Comparison of ENCODE assay signal across 16 cellular contexts in the genomic region with DNA sequence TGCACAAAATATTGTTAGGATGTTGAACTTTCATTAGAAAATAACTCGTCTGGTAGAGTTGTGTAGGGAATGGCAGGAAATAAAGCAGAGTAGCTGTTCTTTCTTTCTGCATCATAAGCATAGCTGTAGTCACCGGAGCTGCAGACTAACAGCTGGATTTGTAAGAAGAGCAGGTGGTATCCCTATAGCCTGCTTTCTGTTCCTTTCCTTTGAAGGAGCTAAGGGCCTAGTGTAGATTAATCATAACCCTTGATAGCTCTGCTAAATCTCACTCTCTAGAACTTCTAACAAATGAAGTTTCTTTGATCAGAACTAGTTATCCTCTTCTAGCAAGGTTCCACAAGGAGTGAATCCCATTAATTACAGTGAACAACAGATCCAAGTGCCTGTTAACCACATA. TPM values are rescaled to one million over a fixed set of nuclear protein-coding genes. Genes with fewer than 3 reads are reported as not detected.
A peak's percentile ranks its signal among the peaks of the same experiment; 100 is the strongest.
DNase-seq lines count a peak whose midpoint lies in the region; ATAC-seq and TF ChIP-seq lines count a peak whose summit lies in the region.
"Had no signal": no experiment of that assay in that cellular context is flagged by ENCODE, and none has a peak within 500 bp of the region (broad histone marks: within the 10 kb centered on the region; RNA-seq: fewer than 3 reads in every experiment).

No MANE protein-coding gene starts in this region.

- CTCF ChIA-PET in OCI-LY7 (lab: Charles Lee; ENCODE audit: unreplicated experiment): no interaction called here
- CTCF ChIA-PET in CD8-positive, alpha-beta memory T cell (lab: Charles Lee): no interaction called here
- CTCF ChIA-PET in mammary epithelial cell (lab: Charles Lee; ENCODE audit: low non-redundant PET): no interaction called here

- no peak for TF ChIP-seq CTCF in OCI-LY7 (conservative IDR thresholded peaks at IDR 0.05; ENCODE audit: low read length)
- TF ChIP-seq CTCF in left lung (IDR thresholded peaks at IDR 0.05): no peak
- no peak for TF ChIP-seq CTCF in mammary epithelial cell (conservative IDR thresholded peaks at IDR 0.05 in 1 of 2, IDR thresholded peaks at IDR 0.05 in 1 of 2; ENCODE audit: extremely low read depth in 1 of 2, insufficient read depth in 1 of 2, low read depth in 1 of 2, low read length in 2 of 2)

- H3K79me2 ChIP-seq in OCI-LY7 (ENCODE audit: insufficient read depth, low read depth, low read length) (peaks cover 19% of the 10 kb centered on the region; the same call in 1 of the 2 replicates), mammary epithelial cell (ENCODE audit: insufficient read depth, low read length) (no peaks in the 10 kb centered on the region)

- peaks cover 6 to 37% of the 10 kb centered on the region in 2 donors for H3K27me3 ChIP-seq in left lung
- no peaks in the 10 kb centered on the region for H3K27me3 ChIP-seq in skeletal muscle satellite cell (ENCODE audit: control insufficient read depth, insufficient read depth, low read length)
- H3K27me3 ChIP-seq in CD8-positive, alpha-beta memory T cell (ENCODE audit: insufficient read depth, low read length, poor library complexity, severe bottlenecking): no peaks in the 10 kb centered on the region
- H3K27me3 ChIP-seq in mammary epithelial cell (ENCODE audit: insufficient read depth, low read length): no peaks in the 10 kb centered on the region

- in situ Hi-C loops in mammary epithelial cell (cut with MboI; ENCODE audit: low sequenced_read_pairs in 2 of 2): no loop called here

- H3K4me1 ChIP-seq in OCI-LY7 (ENCODE audit: insufficient read depth, low read length, poor library complexity, severe bottlenecking): peaks cover 22% of the 10 kb centered on the region
- no peaks in the 10 kb centered on the region for H3K4me1 ChIP-seq in left lung
- peaks cover 38% of the 10 kb centered on the region for H3K4me1 ChIP-seq in skeletal muscle satellite cell (ENCODE audit: control insufficient read depth, insufficient read depth, low read length)
- no peaks in the 10 kb centered on the region for H3K4me1 ChIP-seq in CD8-positive, alpha-beta memory T cell (ENCODE audit: insufficient read depth, low read length)
- peaks cover 11% of the 10 kb centered on the region for H3K4me1 ChIP-seq in mammary epithelial cell (ENCODE audit: insufficient read depth, low read length)

- peaks cover 9 to 14% (median 13%) of the 10 kb centered on the region in 5 donors for H3K9me3 Mint-ChIP-seq in CD8-positive, alpha-beta memory T cell
- H3K9me3 Mint-ChIP-seq: activated T-helper 2 cell treated with anti-CD3 and anti-CD28 coated beads, Interferon-gamma antibody, Interleukin-2, Interleukin-4, amounts not matched to agents 10 μg/mL and 5 μg/mL and 100 μg/mL, durations not matched to agents 14 hours and 24 hours and 36 hours; nephron had no signal

- BruUV-seq in OCI-LY7 (replicated peaks; lab: Mats Ljungman, UMichigan) (no TSS peak), mammary epithelial cell (replicated peaks; lab: Mats Ljungman, UMichigan) (no TSS peak)

- H3K9me3 ChIP-seq in OCI-LY7 (ENCODE audit: low read length): no peaks in the 10 kb centered on the region
- no peaks in the 10 kb centered on the region for H3K9me3 ChIP-seq in left lung
- H3K9me3 ChIP-seq in skeletal muscle satellite cell (replicated peaks; ENCODE audit: low read length): no peaks in the 10 kb centered on the region
- no peaks in the 10 kb centered on the region for H3K9me3 ChIP-seq in CD8-positive, alpha-beta memory T cell (ENCODE audit: low read length)
- no peaks in the 10 kb centered on the region for H3K9me3 ChIP-seq in mammary epithelial cell (replicated peaks; ENCODE audit: insufficient read depth, low read length)
- H3K9me3 ChIP-seq: BE2C had no signal

- intact Hi-C loops in OCI-LY7 (cut with micrococcal nuclease; ENCODE audit: unreplicated experiment) (no loop called here), left lung (cut with DNase I) (no loop called here), mammary epithelial cell (cut with micrococcal nuclease) (no loop called here)

- DNase-seq in NCI-H1417 (lab: John Stamatoyannopoulos, UW) (peak in 2 of 3 experiments; percentile 82 to 87), OCI-LY7 (ENCODE audit: low spot score) (peak; percentile 44), left lung (no peak), mammary epithelial cell (no peak)
- DNase-seq in CD8-positive, alpha-beta memory T cell: no peak
- DNase-seq: activated CD4-positive, CD25-positive, alpha-beta regulatory T cell; aorta; BE2C; NCI-H2029 treated with DMSO at 0.1 percent for 48 hours; right cardiac atrium had no signal

- 100% methylated on average over 2 of the region's 2 CpGs for WGBS in mammary epithelial cell (ENCODE audit: low coverage, missing lambda C conversion rate)

- H3K4me3 Mint-ChIP-seq in CD8-positive, alpha-beta memory T cell: no peak overlapping the region
- H3K4me3 Mint-ChIP-seq: nephron had no signal

- peak overlapping the region; percentile 80 for H3K4me2 ChIP-seq in OCI-LY7 (ENCODE audit: low read length)
- H3K4me2 ChIP-seq in skeletal muscle satellite cell (ENCODE audit: low read length): peak overlapping the region; percentile 88
- H3K4me2 ChIP-seq in mammary epithelial cell (ENCODE audit: insufficient read depth, low read depth, low read length): no peak overlapping the region

- H3K36me3 ChIP-seq in OCI-LY7 (ENCODE audit: insufficient read depth, low read length) (peaks cover 15% of the 10 kb centered on the region; the same call in 1 of the 2 replicates), left lung (no peaks in the 10 kb centered on the region), skeletal muscle satellite cell (ENCODE audit: insufficient read depth, low read length) (peaks cover 15% of the 10 kb centered on the region), mammary epithelial cell (ENCODE audit: insufficient read depth, low read length) (no peaks in the 10 kb centered on the region)
- no peaks in the 10 kb centered on the region for H3K36me3 ChIP-seq in CD8-positive, alpha-beta memory T cell (ENCODE audit: insufficient read depth, low read length)
- H3K36me3 ChIP-seq: BE2C had no signal

- H3K4me3 ChIP-seq in OCI-LY7 (ENCODE audit: low read depth, low read length, poor library complexity, severe bottlenecking) (peak overlapping the region; percentile 9), left lung (peak overlapping the region in 1 of 2 donors; percentile 37), skeletal muscle satellite cell (ENCODE audit: low read length) (no peak overlapping the region), mammary epithelial cell (replicated peaks in 1 of 3; ENCODE audit: insufficient read depth in 1 of 3, low read depth in 2 of 3, low read length in 3 of 3) (no peak overlapping the region)
- no peak overlapping the region for H3K4me3 ChIP-seq in CD8-positive, alpha-beta memory T cell (ENCODE audit: low read length)

- ATAC-seq in left lung: peak; percentile 3
- no peak for ATAC-seq in GM18858 (IDR thresholded peaks at IDR 0.05; ENCODE audit: unreplicated experiment)
- ATAC-seq: right cardiac atrium had no signal

- dilution Hi-C loops in mammary epithelial cell (cut with HindIII; ENCODE audit: low sequenced_read_pairs): no loop called here

- no peaks in the 10 kb centered on the region for H3K4me1 Mint-ChIP-seq in CD8-positive, alpha-beta memory T cell

- H4K20me1 ChIP-seq in OCI-LY7 (ENCODE audit: insufficient read depth, low read length) (no peaks in the 10 kb centered on the region), mammary epithelial cell (ENCODE audit: insufficient read depth, low read length) (no peaks in the 10 kb centered on the region)

- H3K9ac ChIP-seq in skeletal muscle satellite cell (ENCODE audit: low read depth, low read length) (no peak overlapping the region), mammary epithelial cell (ENCODE audit: insufficient read depth, low read length) (no peak overlapping the region)

- H3K27ac ChIP-seq in OCI-LY7 (ENCODE audit: low read depth, low read length, poor library complexity, severe bottlenecking) (peak overlapping the region; percentile 12), left lung (peak overlapping the region; percentile 67 to 88), mammary epithelial cell (ENCODE audit: insufficient read depth, low read depth, low read length) (no peak overlapping the region)
- no peak overlapping the region for H3K27ac ChIP-seq in CD8-positive, alpha-beta memory T cell (ENCODE audit: low read depth, low read length)

- peaks cover 9 to 21% of the 10 kb centered on the region in 2 donors for H3K27me3 Mint-ChIP-seq in CD8-positive, alpha-beta memory T cell

- H3K9me2 ChIP-seq in OCI-LY7 (ENCODE audit: insufficient read depth, low read length): no peaks in the 10 kb centered on the region

- no peaks in the 10 kb centered on the region for H3K36me3 Mint-ChIP-seq in CD8-positive, alpha-beta memory T cell

- no peak overlapping the region for H3K27ac Mint-ChIP-seq in CD8-positive, alpha-beta memory T cell
- H3K27ac Mint-ChIP-seq: activated T-helper 2 cell treated with anti-CD3 and anti-CD28 coated beads, Interferon-gamma antibody, Interleukin-2, Interleukin-4, amounts not matched to agents 10 μg/mL and 5 μg/mL and 100 μg/mL, durations not matched to agents 14 hours and 24 hours and 36 hours; nephron had no signal

- H2AFZ ChIP-seq in OCI-LY7 (ENCODE audit: low read length) (no peak overlapping the region), mammary epithelial cell (ENCODE audit: low read depth, low read length) (no peak overlapping the region)

- POLR2A ChIA-PET in OCI-LY7 (lab: Charles Lee): interaction anchor here (0.7 to 3.3 kb wide), 6 partner anchors 10 to 1719 kb away, joined by 3 to 13 read pairs (median 7); no protein-coding TSS in a partner anchor
- POLR2A ChIA-PET in CD8-positive, alpha-beta memory T cell (lab: Charles Lee): no interaction called here

RNA-seq across cellular contexts. Expression of a gene that starts 3.5 kb away (rescaled TPM):
- total RNA-seq in OCI-LY7 (2014; rRNA removed; shearing (Covaris generic)): 12.3 and 13.1 TPM in 2 replicates
- 10.6 and 14.5 TPM in 2 replicates for total RNA-seq in OCI-LY7 (2022)
- 100 to 1,000 TPM; 172 to 228 TPM for total RNA-seq in left lung
- 0.22 and 0.76 TPM in 2 replicates for total RNA-seq in skeletal muscle satellite cell (2012; rRNA removed)
- not detected for total RNA-seq in CD8-positive, alpha-beta memory T cell
- not detected for polyA plus RNA-seq in CD8-positive, alpha-beta memory T cell
- total RNA-seq in mammary epithelial cell: not detected
- polyA plus RNA-seq in mammary epithelial cell: 0.10 TPM
- polyA minus RNA-seq in mammary epithelial cell: not detected
- total RNA-seq: activated CD8-positive, alpha-beta memory T cell treated with anti-CD3 and anti-CD28 coated beads for 36 hours; activated T-helper 2 cell treated with anti-CD3 and anti-CD28 coated beads, Interferon-gamma antibody, Interleukin-2, Interleukin-4, amounts not matched to agents 10 μg/mL and 5 μg/mL and 100 μg/mL, durations not matched to agents 14 hours and 24 hours and 36 hours; T-helper 2 cell treated with Interferon-gamma antibody and Interleukin-4, amounts not matched to agents 100 ng/mL and 5 ng/mL, for 36 hours had no signal

Comparison
In these comparisons a context has a peak if more than half of its experiments do, and no peak if none do; other contexts are left out.
1. DNase-seq: peak in NCI-H1417 (2 of 3) and OCI-LY7 (single experiment); none in left lung (0 of 2), CD8-positive, alpha-beta memory T cell (0 of 5) and mammary epithelial cell (single experiment).
2. H3K27ac ChIP-seq: peak in OCI-LY7 (single experiment) and left lung (2 of 2); none in CD8-positive, alpha-beta memory T cell (single experiment) and mammary epithelial cell (single experiment).
3. RNA of a gene that starts 3.5 kb away (total RNA-seq): 172 to 228 TPM in left lung; 10.6 to 14.5 TPM in OCI-LY7, not detected in mammary epithelial cell and not detected in CD8-positive, alpha-beta memory T cell; every median in the first group is over 10 times any median in the second.